In genomic region chr7:155860840-155861479, GRCh38 we compare ENCODE assay signal across 9 cellular contexts. TPM values are rescaled to one million over a fixed set of nuclear protein-coding genes. Genes with fewer than 3 reads are reported as not detected.
A peak's percentile ranks its signal among the peaks of the same experiment; 100 is the strongest.
DNase-seq lines count a peak whose midpoint lies in the region; ATAC-seq and TF ChIP-seq lines count a peak whose summit lies in the region.
"Had no signal": no experiment of that assay in that cellular context is flagged by ENCODE, and none has a peak within 500 bp of the region (broad histone marks: within the 10 kb centered on the region; RNA-seq: fewer than 3 reads in every experiment).

No MANE protein-coding gene starts in this region.

- DNase-seq in IMR-90: peak; percentile 64
- DNase-seq in Panc1 (ENCODE audit: low read depth, low spot score): no peak
- peak; percentile 49 for DNase-seq in fibroblast of the aortic adventitia (ENCODE audit: low read depth)
- no peak for DNase-seq in NCI-H82 treated with DMSO at 0.1 percent for 48 hours (lab: John Stamatoyannopoulos, UW; ENCODE audit: unreplicated experiment)
- DNase-seq in DMS53 (lab: John Stamatoyannopoulos, UW): no peak
- no peak for DNase-seq in NCI-H526 (lab: John Stamatoyannopoulos, UW)
- DNase-seq: activated gamma-delta T cell treated with Interleukin-2 at 50 U/mL for 16 hours, foreskin melanocyte had no signal

- POLR2A ChIA-PET in IMR-90 (lab: Charles Lee; ENCODE audit: unreplicated experiment) (no interaction called here), Panc1 (lab: Charles Lee) (no interaction called here)

- H4K20me1 ChIP-seq in IMR-90 (ENCODE audit: insufficient read depth, low read length): no peaks in the 10 kb centered on the region

- intact Hi-C loops in IMR-90 (cut with micrococcal nuclease): no loop called here
- intact Hi-C loops in Panc1 (cut with micrococcal nuclease; ENCODE audit: unreplicated experiment): no loop called here

- in situ Hi-C loops in IMR-90 (cut with MboI; ENCODE audit: low sequenced_read_pairs) (no loop called here), Panc1 (cut with HindIII; ENCODE audit: low pct_unique_long_range_greater_than_20kb, low sequenced_read_pairs) (no loop called here)

- H4K91ac ChIP-seq in IMR-90 (ENCODE audit: insufficient read depth, low read depth, low read length): no peak overlapping the region; the same call in 1 of the 2 replicates

- no peak overlapping the region for H2BK15ac ChIP-seq in IMR-90 (ENCODE audit: low read depth, low read length)

- H3K9ac ChIP-seq in IMR-90 (ENCODE audit: low read depth, low read length) (no peak overlapping the region), skeletal muscle satellite cell (ENCODE audit: low read depth, low read length) (no peak overlapping the region)

- H3K27ac ChIP-seq in IMR-90 (ENCODE audit: insufficient read depth, low read length) (no peak overlapping the region), Panc1 (ENCODE audit: low read length) (0 out of 2 replicates have a peak overlapping the region, but pooled peaks have one; percentile 19)

- no peak overlapping the region for H4K8ac ChIP-seq in IMR-90 (ENCODE audit: low read depth in 2 of 2, low read length in 2 of 2)

- 13% methylated on average over 4 of the region's 11 CpGs; no CpG with 5 or more reads in 1 of the 2 experiments for WGBS in IMR-90 (ENCODE audit: extremely low coverage in 2 of 2, insufficient read length in 1 of 2), 2 experiments

- no peak overlapping the region for H3K4me3 ChIP-seq in IMR-90 (ENCODE audit: insufficient read depth, low read depth, low read length)
- H3K4me3 ChIP-seq in Panc1 (ENCODE audit: low read depth in 2 of 2, low read length in 2 of 2): peak overlapping the region in 1 of 2 experiments; percentile 9; a peak in 1 of 4 replicates
- H3K4me3 ChIP-seq in fibroblast of the aortic adventitia (ENCODE audit: low read depth, low read length): no peak overlapping the region
- no peak overlapping the region for H3K4me3 ChIP-seq in skeletal muscle satellite cell (ENCODE audit: low read length)

- no peak overlapping the region for H3K18ac ChIP-seq in IMR-90 (ENCODE audit: low read depth, low read length)

- no peak overlapping the region for H2AK5ac ChIP-seq in IMR-90 (ENCODE audit: low read depth, low read length)

- no peak overlapping the region for H3K56ac ChIP-seq in IMR-90 (ENCODE audit: extremely low read depth, insufficient read depth, low read length)

- BruUV-seq in IMR-90 (replicated peaks; lab: Mats Ljungman, UMichigan) (no TSS peak), Panc1 (replicated peaks; lab: Mats Ljungman, UMichigan) (no TSS peak)

- no peak overlapping the region for H4K5ac ChIP-seq in IMR-90 (ENCODE audit: low read depth, low read length)

- ATAC-seq in IMR-90 (ENCODE audit: low read depth): peak; percentile 60
- ATAC-seq in Panc1: peak; percentile 68

- H3K4me2 ChIP-seq in IMR-90 (ENCODE audit: low read depth, low read length): no peak overlapping the region; the same call in 1 of the 2 replicates
- H3K4me2 ChIP-seq in skeletal muscle satellite cell (ENCODE audit: low read length): peak overlapping the region; percentile 20

- H2BK120ac ChIP-seq in IMR-90 (ENCODE audit: low read depth, low read length): no peak overlapping the region

- no peak overlapping the region for H3K4ac ChIP-seq in IMR-90 (ENCODE audit: low read depth, low read length)

- H2AK9ac ChIP-seq in IMR-90 (replicated peaks; ENCODE audit: low read depth, low read length, poor library complexity): peak overlapping the region; percentile 3

- H3K27me3 ChIP-seq in IMR-90 (ENCODE audit: control insufficient read depth, insufficient read depth, low read length): no peaks in the 10 kb centered on the region
- no peaks in the 10 kb centered on the region for H3K27me3 ChIP-seq in Panc1 (ENCODE audit: control insufficient read depth, insufficient read depth, low read length)
- H3K27me3 ChIP-seq in skeletal muscle satellite cell (ENCODE audit: control insufficient read depth, insufficient read depth, low read length): no peaks in the 10 kb centered on the region

- no peak overlapping the region for H2BK20ac ChIP-seq in IMR-90 (ENCODE audit: low read depth, low read length)

- no peak overlapping the region for H3K23ac ChIP-seq in IMR-90 (ENCODE audit: low read depth, low read length)

- no peak for TF ChIP-seq RAD21 in IMR-90 (IDR thresholded peaks at IDR 0.05; ENCODE audit: low read length)

- CTCF ChIA-PET in IMR-90 (lab: Yijun Ruan, JAX) (no interaction called here), Panc1 (lab: Charles Lee) (interaction anchor here (0.6 to 0.7 kb wide), 2 partner anchors 10 to 783 kb away, joined by 3 read pairs; no protein-coding TSS in a partner anchor)

- H3K9me3 ChIP-seq in IMR-90 (ENCODE audit: control insufficient read depth, insufficient read depth, low read length) (peaks cover 5% of the 10 kb centered on the region; the same call in 1 of the 2 replicates), Panc1 (ENCODE audit: control insufficient read depth, insufficient read depth, low read depth, low read length) (no peaks in the 10 kb centered on the region), skeletal muscle satellite cell (replicated peaks; ENCODE audit: low read length) (no peaks in the 10 kb centered on the region)

- H3K36me3 ChIP-seq in IMR-90 (ENCODE audit: control insufficient read depth, insufficient read depth, low read length) (no peaks in the 10 kb centered on the region), Panc1 (ENCODE audit: control insufficient read depth, insufficient read depth, low read length) (no peaks in the 10 kb centered on the region), skeletal muscle satellite cell (ENCODE audit: insufficient read depth, low read length) (no peaks in the 10 kb centered on the region)

- no peaks in the 10 kb centered on the region for H3K9me1 ChIP-seq in IMR-90 (ENCODE audit: insufficient read depth, low read length)

- no peak overlapping the region for H2AFZ ChIP-seq in IMR-90 (replicated peaks; ENCODE audit: low read length, poor library complexity)

- no peak overlapping the region for H2BK5ac ChIP-seq in IMR-90 (ENCODE audit: low read depth, low read length, poor library complexity, severe bottlenecking)

- H3K14ac ChIP-seq in IMR-90 (replicated peaks; ENCODE audit: low read depth, low read length): no peak overlapping the region

- H3K4me1 ChIP-seq in IMR-90 (ENCODE audit: control insufficient read depth, insufficient read depth, low read length): peaks cover 5% of the 10 kb centered on the region; the same call in 1 of the 2 replicates
- H3K4me1 ChIP-seq in Panc1 (ENCODE audit: control insufficient read depth, insufficient read depth, low read length): peaks cover 30% of the 10 kb centered on the region
- H3K4me1 ChIP-seq in skeletal muscle satellite cell (ENCODE audit: control insufficient read depth, insufficient read depth, low read length): peaks cover 8% of the 10 kb centered on the region

- TF ChIP-seq POLR2A in IMR-90 (IDR thresholded peaks at IDR 0.05; ENCODE audit: low read depth, low read length): no peak

- dilution Hi-C loops in IMR-90 (cut with HindIII; ENCODE audit: low sequenced_read_pairs, unreplicated experiment): no loop called here

- H3K79me1 ChIP-seq in IMR-90 (ENCODE audit: low read depth in 1 of 2, low read length in 2 of 2): no peaks in the 10 kb centered on the region

- no peak for TF ChIP-seq CTCF in IMR-90 (conservative IDR thresholded peaks at IDR 0.05; ENCODE audit: low read depth, low read length)
- no peak for TF ChIP-seq CTCF in Panc1 (IDR thresholded peaks at IDR 0.05)
- TF ChIP-seq CTCF in fibroblast of the aortic adventitia (IDR thresholded peaks at IDR 0.05; ENCODE audit: insufficient read depth, low read length): no peak

TF ChIP-seq in IMR-90, 13 proteins besides CTCF, POLR2A, EP300 and RAD21:
- TF ChIP-seq RCOR1 (IDR thresholded peaks at IDR 0.05; ENCODE audit: insufficient replicate concordance, low read length) (no peak), MXI1 (IDR thresholded peaks at IDR 0.05; ENCODE audit: borderline replicate concordance, low read depth, low read length) (no peak), NFE2L2 (IDR thresholded peaks at IDR 0.05; ENCODE audit: low read depth, low read length) (no peak), CEBPB (IDR thresholded peaks at IDR 0.05; ENCODE audit: low read depth, low read length) (peak; percentile 61)

RNA-seq across cellular contexts. Expression of gene SHH, which starts 48.7 kb away (rescaled TPM):
- total RNA-seq in IMR-90 (2012; rRNA removed) (under 0.01 TPM in 1 of 2 replicates, not detected in the other), Panc1 (2021; ENCODE audit: unreplicated experiment) (22.9 TPM), fibroblast of the aortic adventitia (ENCODE audit: low replicate concordance) (0.36 TPM in 1 of 2 replicates, not detected in the other)
- 0.03 TPM in 1 of 2 replicates, not detected in the other for polyA plus RNA-seq in IMR-90 (2012; rRNA removed)
- polyA plus RNA-seq in IMR-90 (2012; cell fraction: cytosol; rRNA removed): 0.01 and 0.04 TPM in 2 replicates
- 0.03 and 0.11 TPM in 2 replicates for polyA plus RNA-seq in IMR-90 (2012; cell fraction: nucleus; rRNA removed; ENCODE audit: low replicate concordance)
- 23.4 TPM for polyA plus RNA-seq in Panc1 (2012; ENCODE audit: insufficient read length)
- total RNA-seq in skeletal muscle satellite cell (2012; rRNA removed): not detected in 2 replicates

Comparison
In these comparisons a context has a peak if more than half of its experiments do, and no peak if none do; other contexts are left out.
1. DNase-seq: peak in IMR-90 (single experiment) and fibroblast of the aortic adventitia (single experiment); none in Panc1 (single experiment), NCI-H82 treated with DMSO at 0.1 percent for 48 hours (single experiment), DMS53 (single experiment) and NCI-H526 (0 of 2).
2. RNA of gene SHH, which starts 48.7 kb away (total RNA-seq): 22.9 TPM in Panc1 (single experiment); 0.36 TPM in fibroblast of the aortic adventitia and under 0.01 TPM in IMR-90; every median in the first group is over 10 times any median in the second.